8 cellular contexts compared by ENCODE assay signal in genomic region chr1:207224666-207225065, GRCh38.
"Had no signal": no experiment of that assay in that cellular context is flagged by ENCODE, and none has a peak within 500 bp of the region (broad histone marks: within the 10 kb centered on the region; RNA-seq: fewer than 3 reads in every experiment).

No MANE protein-coding gene starts in this region.

- FAIRE-seq: G401.6, GM12878, GM12891, GM12892, GM18507, GM19239 had no signal

- ATAC-seq: GM12878 had no signal

- H3K4me3 ChIP-seq: GM12878 had no signal

- DNase-seq: GDM1, GF-D8 had no signal
